19 cellular contexts compared by ENCODE assay signal in the genomic region with DNA sequence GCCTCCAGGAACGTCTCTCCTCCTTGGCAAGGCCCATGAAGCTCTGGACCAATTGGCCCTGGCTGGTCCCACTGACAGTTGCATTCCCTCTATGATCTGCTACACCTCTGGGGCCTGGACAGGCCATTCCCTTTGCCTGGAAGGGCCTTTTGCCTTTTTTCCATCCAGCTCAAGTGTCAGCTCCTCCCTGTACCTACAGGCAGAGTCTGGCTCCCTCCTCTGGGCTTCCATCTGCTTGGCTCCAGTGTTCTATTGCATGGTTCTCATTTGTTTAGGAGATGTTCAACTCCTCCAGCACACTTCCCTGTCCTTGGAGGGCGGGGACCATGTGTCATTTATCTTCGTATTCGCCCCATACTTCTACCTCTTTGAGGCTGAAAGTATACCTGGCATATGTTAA.
A peak's percentile ranks its signal among the peaks of the same experiment; 100 is the strongest.
DNase-seq lines count a peak whose midpoint lies in the region; ATAC-seq and TF ChIP-seq lines count a peak whose summit lies in the region.
"Had no signal": no experiment of that assay in that cellular context is flagged by ENCODE, and none has a peak within 500 bp of the region (broad histone marks: within the 10 kb centered on the region; RNA-seq: fewer than 3 reads in every experiment).

No MANE protein-coding gene starts in this region.

- ATAC-seq in Right ventricle myocardium superior (ENCODE audit: poor library complexity) = no peak
- peak; percentile 58 for ATAC-seq in PC-3
- no peak for ATAC-seq in HG02623 (IDR thresholded peaks at IDR 0.05; ENCODE audit: unreplicated experiment)
- ATAC-seq: activated CD8-positive, alpha-beta T cell treated with anti-CD3 and anti-CD28 coated beads for 36 hours; activated T-cell treated with anti-CD3 and anti-CD28 coated beads, Interleukin-2, amount 50 U/mL, for 72 hours; CD8-positive, alpha-beta T cell; right cardiac atrium; stimulated activated naive CD8-positive, alpha-beta T cell treated with anti-CD3 and anti-CD28 coated beads, Interleukin-15, Interleukin-2, amounts not matched to agents 100 U/mL and 50 U/mL, for 24 hours; T-cell had no signal

- BruUV-seq in PC-3 (replicated peaks; lab: Mats Ljungman, UMichigan) = no TSS peak

- H3K4me1 ChIP-seq in PC-3 (ENCODE audit: insufficient read depth, low read length) (peaks cover 15% of the 10 kb centered on the region), HAP-1 (0 out of 2 replicates have a peak, but pooled peaks cover 2% of the 10 kb centered on the region)

- H3K9me2 ChIP-seq in PC-3 (replicated peaks; ENCODE audit: low read length) = no peaks in the 10 kb centered on the region

- CTCF ChIA-PET in PC-3 (lab: Charles Lee) = interaction anchor here (1.0 to 1.3 kb wide), 2 partner anchors 63 to 68 kb away, joined by 4 to 12 read pairs; no protein-coding TSS in a partner anchor

- H3K9ac ChIP-seq in PC-3 (ENCODE audit: low read length) = no peak overlapping the region

- POLR2A ChIA-PET in PC-3 (lab: Charles Lee; ENCODE audit: unreplicated experiment) = no interaction called here

- H3K4me3 ChIP-seq in PC-3 (ENCODE audit: low read length) = no peak overlapping the region
- no peak overlapping the region for H3K4me3 ChIP-seq in fibroblast of mammary gland (ENCODE audit: control insufficient read depth, low read depth, low read length)
- no peak overlapping the region for H3K4me3 ChIP-seq in HAP-1
- H3K4me3 ChIP-seq: cardiac muscle cell had no signal

- H3K4me2 ChIP-seq in PC-3 (ENCODE audit: low read length) = no peak overlapping the region

- intact Hi-C loops in cardiac septum (cut with DNase I) = loop anchor here (2.0 kb wide), 1 partner anchor 22 kb away; no protein-coding TSS in a partner anchor
- intact Hi-C loops in Right ventricle myocardium superior (cut with DNase I) = no loop called here
- intact Hi-C loops in PC-3 (cut with micrococcal nuclease) = loop anchor here (1.0 kb wide), 1 partner anchor 68 kb away; no protein-coding TSS in a partner anchor

- H3K9me3 ChIP-seq in PC-3 (ENCODE audit: low read length) (no peaks in the 10 kb centered on the region), HAP-1 (no peaks in the 10 kb centered on the region)

- H3K27ac ChIP-seq in PC-3 (ENCODE audit: low read length) = no peak overlapping the region
- H3K27ac ChIP-seq: cardiac muscle cell, VCaP had no signal

- H3K27me3 ChIP-seq in PC-3 (ENCODE audit: low read length) (no peaks in the 10 kb centered on the region), HAP-1 (ENCODE audit: low read depth) (no peaks in the 10 kb centered on the region)
- H3K27me3 ChIP-seq: cardiac muscle cell had no signal

- in situ Hi-C loops in HAP-1 (cut with MboI; ENCODE audit: low sequenced_read_pairs) = no loop called here

- no peak overlapping the region for H2AFZ ChIP-seq in PC-3 (ENCODE audit: low read length)

- no peaks in the 10 kb centered on the region for H4K20me1 ChIP-seq in PC-3 (ENCODE audit: low read length)

- no peaks in the 10 kb centered on the region for H3K79me2 ChIP-seq in PC-3 (ENCODE audit: low read length)

- no peaks in the 10 kb centered on the region for H3F3A ChIP-seq in PC-3 (ENCODE audit: low read length, unreplicated experiment)

- peak; percentile 44 for DNase-seq in cardiac septum (ENCODE audit: low spot score)
- no peak for DNase-seq in Right ventricle myocardium superior
- peak; percentile 38 for DNase-seq in PC-3
- DNase-seq in fibroblast of mammary gland (ENCODE audit: low read depth) = no peak
- DNase-seq in glomerular visceral epithelial cell (ENCODE audit: extremely low spot score) = no peak
- no peak for DNase-seq in HAP-1 (ENCODE audit: low spot score in 2 of 2)
- no peak for DNase-seq in activated naive CD4-positive, alpha-beta T cell treated with anti-CD3 and anti-CD28 coated beads, Interleukin-2, amount 50 U/mL, for 16 hours
- DNase-seq: activated CD8-positive, alpha-beta T cell treated with anti-CD3 and anti-CD28 coated beads for 36 hours; activated T-cell treated with anti-CD3 and anti-CD28 coated beads, Interleukin-2, amount 50 U/mL, for 72 hours; CD8-positive, alpha-beta T cell; MM.1S; NCI-H1930; NCI-H748 treated with DMSO at 0.1 percent for 48 hours; right cardiac atrium; stimulated activated naive CD8-positive, alpha-beta T cell treated with anti-CD3 and anti-CD28 coated beads, Interleukin-15, Interleukin-2, amounts not matched to agents 100 U/mL and 50 U/mL, for 24 hours; T-cell had no signal

- peak; percentile 32; the same call in 1 of the 2 replicates for TF ChIP-seq CTCF in PC-3 (conservative IDR thresholded peaks at IDR 0.05; ENCODE audit: low read depth, low read length)
- peak; percentile 9 for TF ChIP-seq CTCF in fibroblast of mammary gland (conservative IDR thresholded peaks at IDR 0.05; ENCODE audit: control insufficient read depth, insufficient read depth, low read depth, low read length)

- H3K36me3 ChIP-seq in PC-3 (ENCODE audit: low read depth, low read length) (no peaks in the 10 kb centered on the region), HAP-1 (replicated peaks) (no peaks in the 10 kb centered on the region)
- H3K36me3 ChIP-seq: cardiac muscle cell had no signal

Comparison
In these comparisons a context has a peak if more than half of its experiments do, and no peak if none do; other contexts are left out.
1. DNase-seq: peak in cardiac septum (single experiment) and PC-3 (single experiment); none in Right ventricle myocardium superior (single experiment), fibroblast of mammary gland (single experiment), glomerular visceral epithelial cell (single experiment), HAP-1 (0 of 2) and activated naive CD4-positive, alpha-beta T cell treated with anti-CD3 and anti-CD28 coated beads, Interleukin-2, amount 50 U/mL, for 16 hours (single experiment).